In the genomic region with DNA sequence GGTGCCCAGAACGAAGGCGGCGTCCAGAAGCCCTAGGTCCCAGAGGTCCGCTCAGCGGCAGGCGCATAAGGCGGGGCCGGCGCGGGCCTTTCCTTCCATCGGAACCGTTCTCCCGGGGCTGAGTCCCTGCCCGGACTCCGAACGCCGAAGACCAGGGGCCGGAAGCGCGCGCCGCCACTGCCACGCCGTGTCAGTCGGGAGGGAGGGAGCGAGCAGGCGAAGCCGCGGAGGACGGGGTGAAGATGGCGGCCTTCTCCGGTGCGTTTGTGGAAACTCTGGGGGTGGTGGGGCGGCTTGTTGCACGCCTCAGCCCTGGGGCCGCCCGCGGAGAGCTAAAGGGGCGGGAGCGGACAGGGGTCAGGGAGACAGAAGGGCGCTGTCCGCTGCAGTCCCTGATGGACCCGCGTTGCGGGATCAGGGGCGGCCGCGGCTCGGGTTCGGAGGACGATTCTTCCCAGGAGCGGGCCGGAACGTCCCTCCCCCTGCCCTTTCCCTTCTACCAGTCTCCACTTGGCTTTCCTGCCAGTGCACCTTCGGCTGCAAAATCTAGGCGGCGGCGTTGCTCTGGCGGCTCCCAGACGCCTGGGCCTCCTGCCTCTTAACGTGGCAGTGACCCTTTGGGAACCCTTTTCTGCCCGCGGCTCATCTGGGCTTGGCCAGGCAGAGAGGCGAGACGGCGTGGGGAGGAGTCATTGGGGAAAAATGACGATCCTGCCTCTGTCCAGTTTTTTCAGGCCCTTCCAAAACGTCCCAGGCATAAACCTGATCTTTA, we compare ENCODE assay signal across 1 cellular context.
TF ChIP-seq lines count a peak whose summit lies in the region.

Gene DDX1, plus strand, starts transcription at position 177 of the 772 bp plus-strand sequence. Its CDS starts 66 bp downstream, at position 243.

TF ChIP-seq in HepG2, 621 proteins besides CTCF, POLR2A, EP300 and RAD21 (continued from another document and continues in another):
- TF ChIP-seq ZNF503 (CRISPR knock-in tag; IDR thresholded peaks at IDR 0.05) (peak; percentile 83; the same call in 1 of the 2 replicates), BRF2 (CRISPR knock-in tag; IDR thresholded peaks at IDR 0.05) (peak; percentile 98), HNRNPL (IDR thresholded peaks at IDR 0.05; ENCODE audit: low read depth, low read length) (peak; percentile 34; the same call in 1 of the 2 replicates), TCF7L2 (IDR thresholded peaks at IDR 0.05; ENCODE audit: low read depth, low read length) (no peak), ZFP90 (CRISPR knock-in tag; IDR thresholded peaks at IDR 0.05; ENCODE audit: borderline replicate concordance) (peak; percentile 99), ZNF124 (CRISPR knock-in tag; IDR thresholded peaks at IDR 0.05) (peak; percentile 98), ARNT (IDR thresholded peaks at IDR 0.05) (no peak), ZNF614 (CRISPR knock-in tag; IDR thresholded peaks at IDR 0.05; ENCODE audit: borderline replicate concordance) (peak; percentile 99), FOXA3 (CRISPR knock-in tag; IDR thresholded peaks at IDR 0.05) (peak; percentile 81), GATAD1 (CRISPR knock-in tag; IDR thresholded peaks at IDR 0.05) (peak; percentile 98), ZNF430 (CRISPR knock-in tag; IDR thresholded peaks at IDR 0.05) (peak; percentile 100), ZNF101 (CRISPR knock-in tag; IDR thresholded peaks at IDR 0.05; ENCODE audit: borderline replicate concordance, low read depth) (no peak), SNAI1 (CRISPR knock-in tag; IDR thresholded peaks at IDR 0.05; ENCODE audit: borderline replicate concordance) (peak; percentile 99), ZNF296 (CRISPR knock-in tag; conservative IDR thresholded peaks at IDR 0.05) (peak; percentile 97; the same call in 1 of the 2 replicates), SMARCC2 (IDR thresholded peaks at IDR 0.05) (no peak), FOXJ3 (CRISPR knock-in tag; IDR thresholded peaks at IDR 0.05; ENCODE audit: borderline replicate concordance) (peak; percentile 95; the same call in 1 of the 2 replicates), GFI1 (CRISPR knock-in tag; IDR thresholded peaks at IDR 0.05; ENCODE audit: borderline replicate concordance) (peak; percentile 88), ZNF800 (CRISPR knock-in tag; IDR thresholded peaks at IDR 0.05) (peak; percentile 98), ZNF441 (CRISPR knock-in tag; IDR thresholded peaks at IDR 0.05; ENCODE audit: borderline replicate concordance) (peak; percentile 90), SP4 (CRISPR knock-in tag; IDR thresholded peaks at IDR 0.05) (peak; percentile 95), MAZ (IDR thresholded peaks at IDR 0.05; ENCODE audit: borderline replicate concordance, low read depth, low read length) (peak; percentile 98), MAZ (CRISPR knock-in tag; IDR thresholded peaks at IDR 0.05; ENCODE audit: low read depth) (peak; percentile 100), SPEN (CRISPR knock-in tag; IDR thresholded peaks at IDR 0.05; ENCODE audit: low read depth) (peak; percentile 98), SSRP1 (CRISPR knock-in tag; IDR thresholded peaks at IDR 0.05) (peak; percentile 95), SRSF9 (IDR thresholded peaks at IDR 0.05; ENCODE audit: borderline replicate concordance, insufficient read depth, low read depth, low read length, poor library complexity, severe bottlenecking) (no peak), MYC (CRISPR knock-in tag; IDR thresholded peaks at IDR 0.05; ENCODE audit: borderline replicate concordance) (peak; percentile 99), FOXO1 (CRISPR knock-in tag; IDR thresholded peaks at IDR 0.05) (peak; percentile 89), ZNF276 (CRISPR knock-in tag; IDR thresholded peaks at IDR 0.05; ENCODE audit: low read depth) (peak; percentile 96), ZFP36 (IDR thresholded peaks at IDR 0.05; ENCODE audit: borderline replicate concordance, low read depth, low read length, partially characterized antibody) (no peak), ZNF17 (CRISPR knock-in tag; IDR thresholded peaks at IDR 0.05) (no peak), ZNF749 (CRISPR knock-in tag; IDR thresholded peaks at IDR 0.05; ENCODE audit: borderline replicate concordance) (peak; percentile 98), PCBP1 (IDR thresholded peaks at IDR 0.05; ENCODE audit: borderline replicate concordance, low read depth, low read length) (peak; percentile 88), ARHGAP35 (CRISPR knock-in tag; IDR thresholded peaks at IDR 0.05; ENCODE audit: borderline replicate concordance) (peak; percentile 99; the same call in 1 of the 2 replicates), GTF3A (CRISPR knock-in tag; conservative IDR thresholded peaks at IDR 0.05) (no peak; the same call in none of the 2 replicates), KDM5B (CRISPR knock-in tag; IDR thresholded peaks at IDR 0.05; ENCODE audit: borderline replicate concordance) (peak; percentile 100), TIGD3 (CRISPR knock-in tag; IDR thresholded peaks at IDR 0.05; ENCODE audit: borderline replicate concordance) (peak; percentile 99), KDM1A (CRISPR knock-in tag; IDR thresholded peaks at IDR 0.05) (no peak), BHLHE40 (IDR thresholded peaks at IDR 0.05; ENCODE audit: low read length) (peak; percentile 45; the same call in 1 of the 2 replicates), SNRNP70 (IDR thresholded peaks at IDR 0.05; ENCODE audit: low read depth, low read length) (no peak), CREM (IDR thresholded peaks at IDR 0.05) (peak; percentile 47; the same call in 1 of the 2 replicates), CREM (CRISPR knock-in tag; IDR thresholded peaks at IDR 0.05) (no peak), ZNF776 (CRISPR knock-in tag; IDR thresholded peaks at IDR 0.05) (peak; percentile 100), HNRNPH1 (optimal IDR thresholded peaks at IDR 0.05; ENCODE audit: low read depth, low read length) (peak; percentile 90), ZNF383 (CRISPR knock-in tag; IDR thresholded peaks at IDR 0.05; ENCODE audit: borderline replicate concordance) (0 out of 2 replicates have a peak, but pooled peaks have one; percentile 57)
- TF ChIP-seq, protein P1, sequence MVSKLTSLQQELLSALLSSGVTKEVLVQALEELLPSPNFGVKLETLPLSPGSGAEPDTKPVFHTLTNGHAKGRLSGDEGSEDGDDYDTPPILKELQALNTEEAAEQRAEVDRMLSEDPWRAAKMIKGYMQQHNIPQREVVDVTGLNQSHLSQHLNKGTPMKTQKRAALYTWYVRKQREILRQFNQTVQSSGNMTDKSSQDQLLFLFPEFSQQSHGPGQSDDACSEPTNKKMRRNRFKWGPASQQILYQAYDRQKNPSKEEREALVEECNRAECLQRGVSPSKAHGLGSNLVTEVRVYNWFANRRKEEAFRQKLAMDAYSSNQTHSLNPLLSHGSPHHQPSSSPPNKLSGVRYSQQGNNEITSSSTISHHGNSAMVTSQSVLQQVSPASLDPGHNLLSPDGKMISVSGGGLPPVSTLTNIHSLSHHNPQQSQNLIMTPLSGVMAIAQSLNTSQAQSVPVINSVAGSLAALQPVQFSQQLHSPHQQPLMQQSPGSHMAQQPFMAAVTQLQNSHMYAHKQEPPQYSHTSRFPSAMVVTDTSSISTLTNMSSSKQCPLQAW (CRISPR knock-in tag; IDR thresholded peaks at IDR 0.05), result peak; percentile 95
- TF ChIP-seq, protein P2, sequence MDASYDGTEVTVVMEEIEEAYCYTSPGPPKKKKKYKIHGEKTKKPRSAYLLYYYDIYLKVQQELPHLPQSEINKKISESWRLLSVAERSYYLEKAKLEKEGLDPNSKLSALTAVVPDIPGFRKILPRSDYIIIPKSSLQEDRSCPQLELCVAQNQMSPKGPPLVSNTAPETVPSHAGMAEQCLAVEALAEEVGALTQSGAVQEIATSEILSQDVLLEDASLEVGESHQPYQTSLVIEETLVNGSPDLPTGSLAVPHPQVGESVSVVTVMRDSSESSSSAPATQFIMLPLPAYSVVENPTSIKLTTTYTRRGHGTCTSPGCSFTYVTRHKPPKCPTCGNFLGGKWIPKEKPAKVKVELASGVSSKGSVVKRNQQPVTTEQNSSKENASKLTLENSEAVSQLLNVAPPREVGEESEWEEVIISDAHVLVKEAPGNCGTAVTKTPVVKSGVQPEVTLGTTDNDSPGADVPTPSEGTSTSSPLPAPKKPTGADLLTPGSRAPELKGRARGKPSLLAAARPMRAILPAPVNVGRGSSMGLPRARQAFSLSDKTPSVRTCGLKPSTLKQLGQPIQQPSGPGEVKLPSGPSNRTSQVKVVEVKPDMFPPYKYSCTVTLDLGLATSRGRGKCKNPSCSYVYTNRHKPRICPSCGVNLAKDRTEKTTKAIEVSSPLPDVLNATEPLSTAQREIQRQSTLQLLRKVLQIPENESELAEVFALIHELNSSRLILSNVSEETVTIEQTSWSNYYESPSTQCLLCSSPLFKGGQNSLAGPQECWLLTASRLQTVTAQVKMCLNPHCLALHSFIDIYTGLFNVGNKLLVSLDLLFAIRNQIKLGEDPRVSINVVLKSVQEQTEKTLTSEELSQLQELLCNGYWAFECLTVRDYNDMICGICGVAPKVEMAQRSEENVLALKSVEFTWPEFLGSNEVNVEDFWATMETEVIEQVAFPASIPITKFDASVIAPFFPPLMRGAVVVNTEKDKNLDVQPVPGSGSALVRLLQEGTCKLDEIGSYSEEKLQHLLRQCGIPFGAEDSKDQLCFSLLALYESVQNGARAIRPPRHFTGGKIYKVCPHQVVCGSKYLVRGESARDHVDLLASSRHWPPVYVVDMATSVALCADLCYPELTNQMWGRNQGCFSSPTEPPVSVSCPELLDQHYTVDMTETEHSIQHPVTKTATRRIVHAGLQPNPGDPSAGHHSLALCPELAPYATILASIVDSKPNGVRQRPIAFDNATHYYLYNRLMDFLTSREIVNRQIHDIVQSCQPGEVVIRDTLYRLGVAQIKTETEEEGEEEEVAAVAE (CRISPR knock-in tag; IDR thresholded peaks at IDR 0.05; ENCODE audit: borderline replicate concordance), result peak; percentile 86
- TF ChIP-seq, protein P3, sequence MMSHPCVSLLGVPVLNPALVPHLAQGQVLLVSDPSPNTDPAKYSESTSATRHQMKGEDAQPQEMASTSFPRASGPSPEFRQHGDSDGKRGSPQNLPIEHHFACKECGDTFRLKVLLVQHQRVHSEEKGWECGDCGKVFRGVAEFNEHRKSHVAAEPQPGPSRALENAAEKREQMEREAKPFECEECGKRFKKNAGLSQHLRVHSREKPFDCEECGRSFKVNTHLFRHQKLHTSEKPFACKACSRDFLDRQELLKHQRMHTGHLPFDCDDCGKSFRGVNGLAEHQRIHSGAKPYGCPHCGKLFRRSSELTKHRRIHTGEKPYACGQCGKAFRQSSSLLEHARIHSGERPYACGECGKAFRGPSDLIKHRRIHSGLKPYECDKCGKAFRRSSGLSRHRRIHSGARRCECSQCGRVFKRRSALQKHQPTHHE (CRISPR knock-in tag; IDR thresholded peaks at IDR 0.05; ENCODE audit: borderline replicate concordance), result peak; percentile 99
